Comparison of ENCODE assay signal across 8 cellular contexts in genomic region chr2:62292190-62292589, GRCh38.
DNase-seq lines count a peak whose midpoint lies in the region; FAIRE-seq and TF ChIP-seq lines count a peak whose summit lies in the region.

No MANE protein-coding gene starts in this region.

- intact Hi-C loops in kidney (cut with DNase I) = no loop called here

- H3K4me3 ChIP-seq in astrocyte of the cerebellum (ENCODE audit: low read depth, low read length) = peak overlapping the region; percentile 2
- peak overlapping the region in 1 of 2 donors; percentile 54 for H3K4me3 ChIP-seq in kidney (ENCODE audit: low read length in 2 of 2)
- H3K4me3 ChIP-seq in suprapubic skin = no peak overlapping the region

- H3K4me1 ChIP-seq in kidney (ENCODE audit: control insufficient read depth in 1 of 2, insufficient read depth in 1 of 2, low read depth in 1 of 2, low read length in 2 of 2) (peaks cover 18 to 23% of the 10 kb centered on the region in 2 donors), suprapubic skin (peaks cover 39% of the 10 kb centered on the region)

- no peaks in the 10 kb centered on the region for H3K27me3 ChIP-seq in suprapubic skin

- in situ Hi-C loops in astrocyte of the cerebellum (cut with HindIII; ENCODE audit: low sequenced_read_pairs) = no loop called here

- no peak for TF ChIP-seq CTCF in astrocyte of the cerebellum (IDR thresholded peaks at IDR 0.05; ENCODE audit: low read depth, low read length, missing control alignments)
- TF ChIP-seq CTCF in kidney (IDR thresholded peaks at IDR 0.05; ENCODE audit: borderline replicate concordance, extremely low read depth, insufficient read depth) = no peak
- TF ChIP-seq CTCF in suprapubic skin (IDR thresholded peaks at IDR 0.05) = no peak

- no peak for TF ChIP-seq EP300 in suprapubic skin (IDR thresholded peaks at IDR 0.05)

- WGBS in suprapubic skin = 31% methylated on average over 4 of the region's 4 CpGs

- H3K9me3 ChIP-seq in kidney (ENCODE audit: control insufficient read depth in 1 of 2, low read length in 2 of 2) (no peaks in the 10 kb centered on the region), suprapubic skin (no peaks in the 10 kb centered on the region)

- H3K9ac ChIP-seq in kidney (ENCODE audit: low read length in 2 of 2) = peak overlapping the region in 1 of 2 donors; percentile 23

- TF ChIP-seq POLR2A in suprapubic skin (IDR thresholded peaks at IDR 0.05) = no peak

- no peak for FAIRE-seq in kidney (lab: Jason Lieb, UNC)

- peak overlapping the region in 1 of 2 donors; percentile 92 for H3K27ac ChIP-seq in kidney (ENCODE audit: low read depth in 2 of 2, low read length in 2 of 2)
- H3K27ac ChIP-seq in suprapubic skin = peak overlapping the region; percentile 9

- DNase-seq in NCI-H345 (lab: John Stamatoyannopoulos, UW) (peak; percentile 53), NCI-H345 treated with DMSO at 0.1 percent for 48 hours (lab: John Stamatoyannopoulos, UW; ENCODE audit: unreplicated experiment) (no peak), astrocyte of the cerebellum (ENCODE audit: low read depth) (peak; percentile 64), kidney (peak; percentile 44), suprapubic skin (ENCODE audit: low spot score in 2 of 2) (no peak), ureter (ENCODE audit: low spot score) (no peak)
- no peak for DNase-seq in central memory CD4-positive, alpha-beta T cell
- no peak for DNase-seq in activated T-cell treated with anti-CD3 and anti-CD28 coated beads, Interleukin-2, amount 50 U/mL, for 48 hours

- H3K36me3 ChIP-seq in kidney (ENCODE audit: control insufficient read depth in 1 of 2, insufficient read depth in 2 of 2, low read length in 2 of 2) (no peaks in the 10 kb centered on the region), suprapubic skin (no peaks in the 10 kb centered on the region)

Comparison
In these comparisons a context has a peak if more than half of its experiments do, and no peak if none do; other contexts are left out.
1. DNase-seq: peak in NCI-H345 (single experiment), astrocyte of the cerebellum (single experiment) and kidney (single experiment); none in NCI-H345 treated with DMSO at 0.1 percent for 48 hours (single experiment), suprapubic skin (0 of 2), central memory CD4-positive, alpha-beta T cell (single experiment), ureter (single experiment) and activated T-cell treated with anti-CD3 and anti-CD28 coated beads, Interleukin-2, amount 50 U/mL, for 48 hours (0 of 2).